Comparison of ENCODE assay signal across 12 cellular contexts in genomic region chr2:177717831-177718618, GRCh38.
DNase-seq lines count a peak whose midpoint lies in the region; ATAC-seq and TF ChIP-seq lines count a peak whose summit lies in the region.
"Had no signal": no experiment of that assay in that cellular context is flagged by ENCODE, and none has a peak within 500 bp of the region (broad histone marks: within the 10 kb centered on the region; RNA-seq: fewer than 3 reads in every experiment).

No MANE protein-coding gene starts in this region.

- no peaks in the 10 kb centered on the region for H3K27me3 ChIP-seq in A673 (replicated peaks; ENCODE audit: insufficient read depth, low read depth, low read length, poor library complexity)
- H3K27me3 ChIP-seq: BLaER1 treated with 17β-estradiol and CSF1 and Interleukin-3, amounts not matched to agents 10 nM and 100 nM had no signal

- H3K36me3 ChIP-seq in A673 (ENCODE audit: insufficient read depth, low read length, poor library complexity, severe bottlenecking) (no peaks in the 10 kb centered on the region), OCI-LY7 (ENCODE audit: insufficient read depth, low read length) (no peaks in the 10 kb centered on the region)
- H3K36me3 ChIP-seq: BLaER1 treated with 17β-estradiol and CSF1 and Interleukin-3, amounts not matched to agents 10 nM and 100 nM had no signal

- no peak overlapping the region for H3K27ac Mint-ChIP-seq in activated naive CD4-positive, alpha-beta T cell treated with anti-CD3 and anti-CD28 coated beads, Interleukin-2, amount 10 ng/mL, durations not matched to agents 7 days and 5 days
- H3K27ac Mint-ChIP-seq: activated CD4-positive, alpha-beta T cell treated with anti-CD3 and anti-CD28 coated beads, Interleukin-2, amount 10 ng/mL, durations not matched to agents 7 days and 5 days; activated T-helper 2 cell treated with anti-CD3 and anti-CD28 coated beads, Interferon-gamma antibody, Interleukin-2, Interleukin-4, amounts not matched to agents 10 μg/mL and 5 μg/mL and 100 μg/mL, durations not matched to agents 14 hours and 24 hours and 36 hours; nephron progenitor cell had no signal

- H3K36me3 Mint-ChIP-seq in activated naive CD4-positive, alpha-beta T cell treated with anti-CD3 and anti-CD28 coated beads, Interleukin-2, amount 10 ng/mL, durations not matched to agents 7 days and 5 days = no peaks in the 10 kb centered on the region

- no peak overlapping the region for H3K27ac ChIP-seq in A673 (ENCODE audit: low read depth, low read length, poor library complexity, severe bottlenecking)
- H3K27ac ChIP-seq in OCI-LY7 (ENCODE audit: low read depth, low read length, poor library complexity, severe bottlenecking) = no peak overlapping the region
- H3K27ac ChIP-seq: BLaER1 treated with 17β-estradiol and CSF1 and Interleukin-3, amounts not matched to agents 10 nM and 100 nM had no signal

- H3K79me2 ChIP-seq in OCI-LY7 (ENCODE audit: insufficient read depth, low read depth, low read length) = no peaks in the 10 kb centered on the region

- CTCF ChIA-PET in A673 (lab: Charles Lee) = no interaction called here
- CTCF ChIA-PET in OCI-LY7 (lab: Charles Lee; ENCODE audit: unreplicated experiment) = no interaction called here
- CTCF ChIA-PET in activated naive CD4-positive, alpha-beta T cell treated with anti-CD3 and anti-CD28 coated beads, Interleukin-2, amount 10 ng/mL, durations not matched to agents 7 days and 5 days (lab: Charles Lee) = interaction anchor here (0.8 to 1.1 kb wide), 5 partner anchors 12 to 385 kb away, joined by 3 to 4 read pairs (median 3); no protein-coding TSS in a partner anchor

- H3K4me2 ChIP-seq in OCI-LY7 (ENCODE audit: low read length) = no peak overlapping the region
- H3K4me2 ChIP-seq: BLaER1 treated with 17β-estradiol and CSF1 and Interleukin-3, amounts not matched to agents 10 nM and 100 nM had no signal

- H3K4me3 ChIP-seq in A673 (ENCODE audit: low read depth, low read length, poor library complexity, severe bottlenecking) (no peak overlapping the region), GM12864 (ENCODE audit: low read depth, low read length) (no peak overlapping the region), OCI-LY7 (ENCODE audit: low read depth, low read length, poor library complexity, severe bottlenecking) (no peak overlapping the region), fibroblast of villous mesenchyme (ENCODE audit: low read depth, low read length) (no peak overlapping the region)
- H3K4me3 ChIP-seq: BLaER1 treated with 17β-estradiol and CSF1 and Interleukin-3, amounts not matched to agents 10 nM and 100 nM had no signal

- BruUV-seq in A673 (replicated peaks; lab: Mats Ljungman, UMichigan) (no TSS peak), OCI-LY7 (replicated peaks; lab: Mats Ljungman, UMichigan) (no TSS peak)

- no peaks in the 10 kb centered on the region for H3K9me2 ChIP-seq in OCI-LY7 (ENCODE audit: insufficient read depth, low read length)

- intact Hi-C loops in A673 (cut with micrococcal nuclease; ENCODE audit: unreplicated experiment) (no loop called here), OCI-LY7 (cut with micrococcal nuclease; ENCODE audit: unreplicated experiment) (no loop called here)

- H3K4me1 ChIP-seq in A673 (ENCODE audit: insufficient read depth, low read length, poor library complexity, severe bottlenecking) (no peaks in the 10 kb centered on the region), OCI-LY7 (ENCODE audit: insufficient read depth, low read length, poor library complexity, severe bottlenecking) (no peaks in the 10 kb centered on the region)

- no peak overlapping the region for H3K4me3 Mint-ChIP-seq in activated naive CD4-positive, alpha-beta T cell treated with anti-CD3 and anti-CD28 coated beads, Interleukin-2, amount 10 ng/mL, durations not matched to agents 7 days and 5 days
- H3K4me3 Mint-ChIP-seq: activated CD4-positive, alpha-beta T cell treated with anti-CD3 and anti-CD28 coated beads, Interleukin-2, amount 10 ng/mL, durations not matched to agents 7 days and 5 days; nephron progenitor cell had no signal

- H3K9me3 Mint-ChIP-seq in activated naive CD4-positive, alpha-beta T cell treated with anti-CD3 and anti-CD28 coated beads, Interleukin-2, amount 10 ng/mL, durations not matched to agents 7 days and 5 days = no peaks in the 10 kb centered on the region
- H3K9me3 Mint-ChIP-seq: activated CD4-positive, alpha-beta T cell treated with anti-CD3 and anti-CD28 coated beads, Interleukin-2, amount 10 ng/mL, durations not matched to agents 7 days and 5 days; activated T-helper 2 cell treated with anti-CD3 and anti-CD28 coated beads, Interferon-gamma antibody, Interleukin-2, Interleukin-4, amounts not matched to agents 10 μg/mL and 5 μg/mL and 100 μg/mL, durations not matched to agents 14 hours and 24 hours and 36 hours; nephron progenitor cell had no signal

- peaks cover 11% of the 10 kb centered on the region for H3K27me3 Mint-ChIP-seq in activated naive CD4-positive, alpha-beta T cell treated with anti-CD3 and anti-CD28 coated beads, Interleukin-2, amount 10 ng/mL, durations not matched to agents 7 days and 5 days

- H3K9me3 ChIP-seq in A673 (ENCODE audit: low read depth, low read length, poor library complexity, severe bottlenecking) (no peaks in the 10 kb centered on the region), OCI-LY7 (ENCODE audit: low read length) (no peaks in the 10 kb centered on the region)
- H3K9me3 ChIP-seq: BLaER1 treated with 17β-estradiol and CSF1 and Interleukin-3, amounts not matched to agents 10 nM and 100 nM had no signal

- DNase-seq in A673 (ENCODE audit: low spot score) (no peak), GM12864 (ENCODE audit: low read depth) (no peak), OCI-LY7 (ENCODE audit: low spot score) (peak; percentile 2), fibroblast of villous mesenchyme (ENCODE audit: low read depth) (no peak), foreskin melanocyte (no peak)
- no peak for DNase-seq in activated naive CD4-positive, alpha-beta T cell treated with anti-CD3 and anti-CD28 coated beads, Interleukin-2, amount 10 ng/mL, durations not matched to agents 7 days and 5 days
- DNase-seq: activated CD4-positive, alpha-beta T cell treated with anti-CD3 and anti-CD28 coated beads, Interleukin-2, amount 10 ng/mL, durations not matched to agents 7 days and 5 days had no signal

- POLR2A ChIA-PET in A673 (lab: Charles Lee; ENCODE audit: low non-redundant PET) (no interaction called here), OCI-LY7 (lab: Charles Lee) (interaction anchor here (0.5 to 0.6 kb wide), 2 partner anchors 163 to 591 kb away, joined by 3 read pairs; no protein-coding TSS in a partner anchor)

- ATAC-seq in HG03457 (IDR thresholded peaks at IDR 0.05; ENCODE audit: unreplicated experiment) = no peak
- ATAC-seq in HG03442 (IDR thresholded peaks at IDR 0.05; ENCODE audit: unreplicated experiment) = no peak

- TF ChIP-seq CTCF in A673 (conservative IDR thresholded peaks at IDR 0.05; ENCODE audit: low read depth, low read length) = peak; percentile 48
- peak; percentile 31 for TF ChIP-seq CTCF in GM12864 (IDR thresholded peaks at IDR 0.05; ENCODE audit: low read depth, low read length, missing control alignments)
- peak; percentile 67 for TF ChIP-seq CTCF in OCI-LY7 (conservative IDR thresholded peaks at IDR 0.05; ENCODE audit: low read length)
- TF ChIP-seq CTCF in fibroblast of villous mesenchyme (IDR thresholded peaks at IDR 0.05; ENCODE audit: insufficient read depth, low read depth, low read length) = peak; percentile 26

- no peaks in the 10 kb centered on the region for H3K4me1 Mint-ChIP-seq in activated naive CD4-positive, alpha-beta T cell treated with anti-CD3 and anti-CD28 coated beads, Interleukin-2, amount 10 ng/mL, durations not matched to agents 7 days and 5 days
- H3K4me1 Mint-ChIP-seq: activated CD4-positive, alpha-beta T cell treated with anti-CD3 and anti-CD28 coated beads, Interleukin-2, amount 10 ng/mL, durations not matched to agents 7 days and 5 days had no signal

- H2AFZ ChIP-seq in OCI-LY7 (ENCODE audit: low read length) = no peak overlapping the region

- H4K20me1 ChIP-seq in OCI-LY7 (ENCODE audit: insufficient read depth, low read length) = no peaks in the 10 kb centered on the region
- H4K20me1 ChIP-seq: BLaER1 treated with 17β-estradiol and CSF1 and Interleukin-3, amounts not matched to agents 10 nM and 100 nM had no signal
